In genomic region chrX:8867454-8867853, GRCh38 we compare ENCODE assay signal across 13 cellular contexts.
A peak's percentile ranks its signal among the peaks of the same experiment; 100 is the strongest.
DNase-seq lines count a peak whose midpoint lies in the region; ATAC-seq and TF ChIP-seq lines count a peak whose summit lies in the region.
"Had no signal": no experiment of that assay in that cellular context is flagged by ENCODE, and none has a peak within 500 bp of the region (broad histone marks: within the 10 kb centered on the region; RNA-seq: fewer than 3 reads in every experiment).

No MANE protein-coding gene starts in this region.

- H3K27me3 ChIP-seq in ACC112 (ENCODE audit: insufficient read depth, low read length) (peaks cover 13% of the 10 kb centered on the region; the same call in 1 of the 2 replicates), RWPE2 (ENCODE audit: insufficient read depth, poor library complexity, severe bottlenecking) (no peaks in the 10 kb centered on the region)

- H3K79me2 ChIP-seq in ACC112 (ENCODE audit: control insufficient read depth, insufficient read depth, low read length, unreplicated experiment) = no peaks in the 10 kb centered on the region

- no peak overlapping the region for H2AFZ ChIP-seq in ACC112 (ENCODE audit: low read length, unreplicated experiment)

- ATAC-seq in RWPE2 (ENCODE audit: low read depth) = no peak
- ATAC-seq: T-cell had no signal

- H3K9me3 ChIP-seq in RWPE2 (ENCODE audit: severe bottlenecking) = no peaks in the 10 kb centered on the region

- no peaks in the 10 kb centered on the region for H3K36me3 ChIP-seq in ACC112 (ENCODE audit: insufficient read depth, low read length)
- H3K36me3 ChIP-seq in RWPE2 (ENCODE audit: low read depth) = no peaks in the 10 kb centered on the region

- peak; percentile 36 for DNase-seq in ELR (ENCODE audit: low read depth)
- DNase-seq in RWPE2 (ENCODE audit: low spot score) = no peak
- peak; percentile 29 for DNase-seq in fibroblast of pulmonary artery (ENCODE audit: low read depth)
- no peak for DNase-seq in stimulated activated CD4-positive, alpha-beta T cell treated with anti-CD3 and anti-CD28 coated beads, Interleukin-2, amount 100 ng/mL, for 24 hours
- DNase-seq in DMS 273 treated with DMSO at 0.1 percent for 48 hours (lab: John Stamatoyannopoulos, UW) = no peak
- no peak for DNase-seq in Kasumi-1 (lab: John Stamatoyannopoulos, UW)
- DNase-seq: C1 segment of cervical spinal cord, DMS153, HCEC 1CT, NCI-H1092, NCI-H510A treated with DMSO at 0.1 percent for 48 hours, T-cell had no signal

- peak overlapping the region; percentile 88 for H3K27ac ChIP-seq in ACC112 (ENCODE audit: low read depth, low read length)
- peak overlapping the region; percentile 90 for H3K27ac ChIP-seq in RWPE2 (ENCODE audit: poor library complexity, severe bottlenecking)

- no peak for TF ChIP-seq CTCF in RWPE2 (IDR thresholded peaks at IDR 0.05; ENCODE audit: poor library complexity, severe bottlenecking)
- no peak for TF ChIP-seq CTCF in fibroblast of pulmonary artery (IDR thresholded peaks at IDR 0.05; ENCODE audit: low read length, missing control alignments)

- H3K4me3 ChIP-seq in ACC112 (ENCODE audit: low read depth, low read length) = no peak overlapping the region
- H3K4me3 ChIP-seq in RWPE2 (ENCODE audit: severe bottlenecking) = no peak overlapping the region
- H3K4me3 ChIP-seq in fibroblast of pulmonary artery (replicated peaks; ENCODE audit: low read depth, low read length) = no peak overlapping the region

- H3K4me1 ChIP-seq in ACC112 (ENCODE audit: control insufficient read depth, insufficient read depth, low read length, unreplicated experiment) (peaks cover 24% of the 10 kb centered on the region), RWPE2 (ENCODE audit: insufficient read depth, poor library complexity, severe bottlenecking) (peaks cover 8% of the 10 kb centered on the region)

Comparison
In these comparisons a context has a peak if more than half of its experiments do, and no peak if none do; other contexts are left out.
1. DNase-seq: peak in ELR (single experiment) and fibroblast of pulmonary artery (single experiment); none in RWPE2 (single experiment), stimulated activated CD4-positive, alpha-beta T cell treated with anti-CD3 and anti-CD28 coated beads, Interleukin-2, amount 100 ng/mL, for 24 hours (0 of 2), DMS 273 treated with DMSO at 0.1 percent for 48 hours (single experiment) and Kasumi-1 (0 of 2).